9 cellular contexts compared by ENCODE assay signal in the genomic region with DNA sequence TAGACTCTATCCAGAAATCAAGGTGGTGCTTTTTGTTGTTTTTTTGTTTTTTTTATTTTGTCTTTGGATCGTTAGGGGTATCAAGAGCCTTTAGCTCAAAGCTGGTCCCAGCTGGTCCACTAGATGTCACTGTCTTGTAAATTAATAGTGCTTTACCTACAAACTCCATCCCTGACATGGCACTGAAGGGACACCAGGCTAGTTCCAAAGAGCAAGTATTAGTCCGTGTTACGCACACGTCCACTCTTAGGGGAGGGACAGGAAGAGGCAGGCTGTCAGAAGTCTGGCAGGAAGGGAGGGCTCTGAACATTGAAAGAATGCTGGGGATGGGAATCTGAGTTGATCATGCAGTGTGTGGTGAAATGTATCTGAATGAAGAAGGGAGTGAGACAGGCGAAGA.
DNase-seq lines count a peak whose midpoint lies in the region; ATAC-seq, FAIRE-seq and TF ChIP-seq lines count a peak whose summit lies in the region.
"Had no signal": no experiment of that assay in that cellular context is flagged by ENCODE, and none has a peak within 500 bp of the region (broad histone marks: within the 10 kb centered on the region; RNA-seq: fewer than 3 reads in every experiment).

No MANE protein-coding gene starts in this region.

- POLR2A ChIA-PET in naive thymus-derived CD4-positive, alpha-beta T cell (lab: Charles Lee): no interaction called here

- H3K4me3 Mint-ChIP-seq in naive thymus-derived CD4-positive, alpha-beta T cell: no peak overlapping the region
- no peak overlapping the region for H3K4me3 Mint-ChIP-seq in CD14-positive monocyte

- H3K79me2 ChIP-seq in keratinocyte (ENCODE audit: control insufficient read depth, insufficient read depth, low read length): no peaks in the 10 kb centered on the region

- no peaks in the 10 kb centered on the region for H3K9me3 ChIP-seq in keratinocyte (ENCODE audit: control insufficient read depth, low read depth, low read length)
- no peaks in the 10 kb centered on the region for H3K9me3 ChIP-seq in naive thymus-derived CD4-positive, alpha-beta T cell (ENCODE audit: control insufficient read depth in 2 of 3, low read length in 3 of 3)
- H3K9me3 ChIP-seq: ovary had no signal

- peak; percentile 98 for FAIRE-seq in keratinocyte (lab: Jason Lieb, UNC)

- no peaks in the 10 kb centered on the region for H3K36me3 ChIP-seq in keratinocyte (ENCODE audit: control insufficient read depth in 2 of 2, extremely low read depth in 1 of 2, insufficient read depth in 2 of 2, low read length in 2 of 2)
- H3K36me3 ChIP-seq in naive thymus-derived CD4-positive, alpha-beta T cell (ENCODE audit: control insufficient read depth in 2 of 3, insufficient read depth in 3 of 3, low read length in 3 of 3): no peaks in the 10 kb centered on the region
- H3K36me3 ChIP-seq: ovary had no signal

- no peak overlapping the region for H3K27ac ChIP-seq in keratinocyte (ENCODE audit: control insufficient read depth, insufficient read depth, low read length)
- no peak overlapping the region for H3K27ac ChIP-seq in naive thymus-derived CD4-positive, alpha-beta T cell (ENCODE audit: low read depth, low read length)
- H3K27ac ChIP-seq: ovary had no signal

- H2AFZ ChIP-seq in keratinocyte (ENCODE audit: control insufficient read depth, low read length): peak overlapping the region; percentile 57

- H3K27me3 ChIP-seq in keratinocyte (ENCODE audit: control insufficient read depth, extremely low read depth, insufficient read depth, low read length): no peaks in the 10 kb centered on the region
- H3K27me3 ChIP-seq in naive thymus-derived CD4-positive, alpha-beta T cell (ENCODE audit: control insufficient read depth in 2 of 2, insufficient read depth in 2 of 2, low read length in 2 of 2): no peaks in the 10 kb centered on the region
- H3K27me3 ChIP-seq: ovary had no signal

- H3K4me1 ChIP-seq in keratinocyte (ENCODE audit: control insufficient read depth, extremely low read depth, insufficient read depth, low read length): peaks cover 32% of the 10 kb centered on the region
- no peaks in the 10 kb centered on the region for H3K4me1 ChIP-seq in naive thymus-derived CD4-positive, alpha-beta T cell (ENCODE audit: control insufficient read depth in 2 of 2, insufficient read depth in 2 of 2, low read length in 2 of 2)

- no peaks in the 10 kb centered on the region for H3K9me3 Mint-ChIP-seq in naive thymus-derived CD4-positive, alpha-beta T cell
- peaks cover 0 to 2% (median 0%) of the 10 kb centered on the region in 7 donors for H3K9me3 Mint-ChIP-seq in CD14-positive monocyte

- no peak overlapping the region for H3K4me2 ChIP-seq in keratinocyte (ENCODE audit: control insufficient read depth, extremely low read depth, insufficient read depth, low read depth, low read length)

- H3K4me1 Mint-ChIP-seq in naive thymus-derived CD4-positive, alpha-beta T cell: no peaks in the 10 kb centered on the region
- H3K4me1 Mint-ChIP-seq in CD14-positive monocyte: no peaks in the 10 kb centered on the region

- CTCF ChIA-PET in naive thymus-derived CD4-positive, alpha-beta T cell (lab: Charles Lee): no interaction called here

- no peaks in the 10 kb centered on the region for H3K36me3 Mint-ChIP-seq in naive thymus-derived CD4-positive, alpha-beta T cell
- H3K36me3 Mint-ChIP-seq in CD14-positive monocyte: no peaks in the 10 kb centered on the region

- H3K4me3 ChIP-seq in WI38 (ENCODE audit: low read depth, low read length) (no peak overlapping the region), keratinocyte (ENCODE audit: control insufficient read depth in 2 of 3, extremely low read depth in 1 of 3, insufficient read depth in 2 of 3, low read depth in 1 of 3, low read length in 3 of 3) (no peak overlapping the region)
- H3K4me3 ChIP-seq in naive thymus-derived CD4-positive, alpha-beta T cell (ENCODE audit: low read length): no peak overlapping the region
- H3K4me3 ChIP-seq: ovary had no signal

- dilution Hi-C loops in keratinocyte (cut with MboI; ENCODE audit: extremely low pct_ligation_motif_present, low sequenced_read_pairs): no loop called here

- ATAC-seq in GM18499 (IDR thresholded peaks at IDR 0.05; ENCODE audit: insufficient read depth, unreplicated experiment) (peak; percentile 79), HG02759 (IDR thresholded peaks at IDR 0.05; ENCODE audit: unreplicated experiment) (peak; percentile 87)
- no peak for ATAC-seq in naive thymus-derived CD4-positive, alpha-beta T cell

- no peaks in the 10 kb centered on the region for H4K20me1 ChIP-seq in keratinocyte (ENCODE audit: control insufficient read depth, extremely low read depth, insufficient read depth, low read length)

- TF ChIP-seq CTCF in AG09319 (IDR thresholded peaks at IDR 0.05; ENCODE audit: low read depth, low read length) (peak; percentile 76), WI38 (IDR thresholded peaks at IDR 0.05; ENCODE audit: low read depth, low read length) (peak; percentile 55), keratinocyte (optimal IDR thresholded peaks at IDR 0.05 in 1 of 3, IDR thresholded peaks at IDR 0.05 in 1 of 3, conservative IDR thresholded peaks at IDR 0.05 in 1 of 3; ENCODE audit: extremely low read depth in 1 of 3, insufficient read depth in 2 of 3, low read length in 3 of 3) (peak; percentile 54 to 58 (median 58)), CD14-positive monocyte (IDR thresholded peaks at IDR 0.05) (no peak)

- no peak overlapping the region for H3K9ac ChIP-seq in keratinocyte (ENCODE audit: control insufficient read depth, extremely low read depth, insufficient read depth, low read length)

- no peak overlapping the region for H3K27ac Mint-ChIP-seq in naive thymus-derived CD4-positive, alpha-beta T cell
- H3K27ac Mint-ChIP-seq in CD14-positive monocyte: no peak overlapping the region

- H3K27me3 Mint-ChIP-seq in naive thymus-derived CD4-positive, alpha-beta T cell: peaks cover 0 to 10% (median 9%) of the 10 kb centered on the region in 5 donors
- peaks cover 3 to 8% (median 3%) of the 10 kb centered on the region in 3 donors for H3K27me3 Mint-ChIP-seq in CD14-positive monocyte (ENCODE audit: low read depth in 3 of 3)

- intact Hi-C loops in naive thymus-derived CD4-positive, alpha-beta T cell (cut with micrococcal nuclease): loop anchor here in 1 of 2 donors (5.0 kb wide), 2 partner anchors 39 to 764 kb away; no protein-coding TSS in a partner anchor
- intact Hi-C loops in CD14-positive monocyte (cut with micrococcal nuclease): no loop called here

- no peaks in the 10 kb centered on the region for H3K9me1 ChIP-seq in keratinocyte (ENCODE audit: control insufficient read depth, extremely low read depth, insufficient read depth, low read length)

- DNase-seq in AG09319 (ENCODE audit: extremely low read depth, low read depth) (no peak), NCI-H1105 treated with DMSO at 0.1 percent for 48 hours (lab: John Stamatoyannopoulos, UW) (peak; percentile 49), keratinocyte (ENCODE audit: low read depth, low spot score) (no peak), CD14-positive monocyte (ENCODE audit: low spot score) (no peak)
- no peak for DNase-seq in naive thymus-derived CD4-positive, alpha-beta T cell
